ENCODE assay signal across 21 cellular contexts in genomic region chr14:99689266-99690236, GRCh38. TPM values are rescaled to one million over a fixed set of nuclear protein-coding genes. Genes with fewer than 3 reads are reported as not detected.
DNase-seq lines count a peak whose midpoint lies in the region; ATAC-seq, FAIRE-seq and TF ChIP-seq lines count a peak whose summit lies in the region.
"Had no signal": no experiment of that assay in that cellular context is flagged by ENCODE, and none has a peak within 500 bp of the region (broad histone marks: within the 10 kb centered on the region; RNA-seq: fewer than 3 reads in every experiment).

No MANE protein-coding gene starts in this region.

- H3K4me1 Mint-ChIP-seq in astrocyte (ENCODE audit: low read depth, unreplicated experiment) (no peaks in the 10 kb centered on the region), neural crest cell (peaks cover 12% of the 10 kb centered on the region)

- no peaks in the 10 kb centered on the region for H3K36me3 ChIP-seq in astrocyte (ENCODE audit: insufficient read depth, low read length)
- H3K36me3 ChIP-seq in vagina, result no peaks in the 10 kb centered on the region

- H3K4me3 Mint-ChIP-seq in astrocyte (ENCODE audit: unreplicated experiment) (no peak overlapping the region), neural crest cell (peak overlapping the region; percentile 21)
- H3K4me3 Mint-ChIP-seq: HFFc6 had no signal

- no peak overlapping the region for H2AFZ ChIP-seq in astrocyte (ENCODE audit: low read depth, low read length)
- H2AFZ ChIP-seq: PC-9 had no signal

- no peaks in the 10 kb centered on the region for H3K4me1 ChIP-seq in astrocyte (ENCODE audit: insufficient read depth, low read length)
- peaks cover 3% of the 10 kb centered on the region for H3K4me1 ChIP-seq in vagina

- TF ChIP-seq CTCF in astrocyte (IDR thresholded peaks at IDR 0.05; ENCODE audit: insufficient read depth, low read depth, low read length) (no peak), neural crest cell (conservative IDR thresholded peaks at IDR 0.05) (no peak), vagina (IDR thresholded peaks at IDR 0.05) (no peak)

- H3K9me3 Mint-ChIP-seq in astrocyte (ENCODE audit: unreplicated experiment) (peaks cover 3% of the 10 kb centered on the region), neural crest cell (no peaks in the 10 kb centered on the region)
- H3K9me3 Mint-ChIP-seq: CD4-positive, alpha-beta memory T cell; HFFc6 had no signal

- H3K36me3 Mint-ChIP-seq in astrocyte (ENCODE audit: low read depth, unreplicated experiment), result no peaks in the 10 kb centered on the region
- H3K36me3 Mint-ChIP-seq in neural crest cell (ENCODE audit: low read depth), result peaks cover 3% of the 10 kb centered on the region
- H3K36me3 Mint-ChIP-seq: CD4-positive, alpha-beta memory T cell had no signal

- H3K27me3 Mint-ChIP-seq in astrocyte (ENCODE audit: low read depth, unreplicated experiment) (peaks cover 55% of the 10 kb centered on the region), neural crest cell (ENCODE audit: low read depth) (peaks cover 44% of the 10 kb centered on the region)

- no peaks in the 10 kb centered on the region for H4K20me1 ChIP-seq in astrocyte (ENCODE audit: insufficient read depth, low read length)

- no peak for ATAC-seq in Right ventricle myocardium superior (ENCODE audit: poor library complexity)
- ATAC-seq in stimulated activated naive CD8-positive, alpha-beta T cell treated with anti-CD3 and anti-CD28 coated beads, Interleukin-15, Interleukin-2, amounts not matched to agents 100 U/mL and 50 U/mL, for 24 hours, result no peak

- TF ChIP-seq POLR2A in vagina (IDR thresholded peaks at IDR 0.05), result no peak

- H3K4me2 ChIP-seq in astrocyte (ENCODE audit: low read length), result no peak overlapping the region
- H3K4me2 ChIP-seq: KMS-11, PC-9 had no signal

- H3K27ac Mint-ChIP-seq in astrocyte (ENCODE audit: unreplicated experiment) (peak overlapping the region; percentile 24), neural crest cell (ENCODE audit: unreplicated experiment) (peak overlapping the region; percentile 30)
- H3K27ac Mint-ChIP-seq: HFFc6 had no signal

- peak; percentile 19 for DNase-seq in cardiac septum (ENCODE audit: low spot score)
- no peak for DNase-seq in Right ventricle myocardium superior
- no peak for DNase-seq in astrocyte (ENCODE audit: low read depth)
- DNase-seq in neural crest cell (ENCODE audit: low read depth, low spot score), result no peak
- DNase-seq in vagina (ENCODE audit: extremely low spot score in 2 of 2), result peak; percentile 22 to 61
- no peak for DNase-seq in stimulated activated naive CD8-positive, alpha-beta T cell treated with anti-CD3 and anti-CD28 coated beads, Interleukin-15, Interleukin-2, amounts not matched to agents 100 U/mL and 50 U/mL, for 24 hours
- no peak for DNase-seq in COLO829 (ENCODE audit: low spot score)
- no peak for DNase-seq in activated CD4-positive, CD25-positive, alpha-beta regulatory T cell treated with anti-CD3 and anti-CD28 coated beads, Interleukin-2, amount 50 U/mL, for 72 hours
- DNase-seq: AML-193; CD4-positive, alpha-beta memory T cell; DMS79 treated with DMSO at 0.1 percent for 48 hours; HFFc6; NCI-H1092; NCI-H345; NCI-H526 treated with DMSO at 0.1 percent for 48 hours; PC-9 had no signal

- H3K9me3 ChIP-seq in astrocyte (ENCODE audit: insufficient read depth, low read depth, low read length), result no peaks in the 10 kb centered on the region
- H3K9me3 ChIP-seq in vagina, result no peaks in the 10 kb centered on the region

- no peak overlapping the region for H3K9ac ChIP-seq in astrocyte (ENCODE audit: low read length)
- H3K9ac ChIP-seq: KMS-11 had no signal

- intact Hi-C loops in cardiac septum (cut with DNase I) (no loop called here), Right ventricle myocardium superior (cut with DNase I) (no loop called here), vagina (cut with DNase I) (no loop called here)

- H3K27me3 ChIP-seq in astrocyte (ENCODE audit: insufficient read depth, low read length), result peaks cover 5% of the 10 kb centered on the region
- no peaks in the 10 kb centered on the region for H3K27me3 ChIP-seq in vagina

- H3K4me3 ChIP-seq in astrocyte (ENCODE audit: insufficient read depth, low read depth, low read length) (no peak overlapping the region), vagina (no peak overlapping the region)
- H3K4me3 ChIP-seq: PC-9 had no signal

- FAIRE-seq in astrocyte (lab: Jason Lieb, UNC), result no peak
- FAIRE-seq: D721Med, G401.6, GM12891 had no signal

- H3K27ac ChIP-seq in astrocyte (ENCODE audit: low read depth, low read length), result no peak overlapping the region
- no peak overlapping the region for H3K27ac ChIP-seq in vagina
- H3K27ac ChIP-seq: KMS-11, PC-9 had no signal

- H3K79me2 ChIP-seq in astrocyte (ENCODE audit: insufficient read depth, low read length), result no peaks in the 10 kb centered on the region

RNA-seq across cellular contexts. Expression of gene CYP46A1, which starts 5.5 kb away (rescaled TPM):
- total RNA-seq in cardiac septum (5.5 TPM), Right ventricle myocardium superior (3.0 TPM), astrocyte (0.41 and 0.52 TPM in 2 replicates), neural crest cell (3.0 and 3.6 TPM in 2 replicates), vagina (1.2 TPM)
- total RNA-seq: PC-9 had no signal

RNA-seq across cellular contexts. Expression of gene HHIPL1, which starts 44.6 kb away (rescaled TPM):
- total RNA-seq in cardiac septum (1.9 TPM), Right ventricle myocardium superior (1.6 TPM), astrocyte (0.86 and 1.1 TPM in 2 replicates), neural crest cell (2.3 and 2.5 TPM in 2 replicates), vagina (5.9 TPM)
- total RNA-seq: MCF 10A had no signal

Comparison
In these comparisons a context has a peak if more than half of its experiments do, and no peak if none do; other contexts are left out.
1. DNase-seq: peak in cardiac septum (single experiment) and vagina (2 of 2); none in Right ventricle myocardium superior (single experiment), astrocyte (single experiment), neural crest cell (single experiment), stimulated activated naive CD8-positive, alpha-beta T cell treated with anti-CD3 and anti-CD28 coated beads, Interleukin-15, Interleukin-2, amounts not matched to agents 100 U/mL and 50 U/mL, for 24 hours (single experiment), COLO829 (single experiment) and activated CD4-positive, CD25-positive, alpha-beta regulatory T cell treated with anti-CD3 and anti-CD28 coated beads, Interleukin-2, amount 50 U/mL, for 72 hours (single experiment).